ENCODE assay signal across 8 cellular contexts in the genomic region with DNA sequence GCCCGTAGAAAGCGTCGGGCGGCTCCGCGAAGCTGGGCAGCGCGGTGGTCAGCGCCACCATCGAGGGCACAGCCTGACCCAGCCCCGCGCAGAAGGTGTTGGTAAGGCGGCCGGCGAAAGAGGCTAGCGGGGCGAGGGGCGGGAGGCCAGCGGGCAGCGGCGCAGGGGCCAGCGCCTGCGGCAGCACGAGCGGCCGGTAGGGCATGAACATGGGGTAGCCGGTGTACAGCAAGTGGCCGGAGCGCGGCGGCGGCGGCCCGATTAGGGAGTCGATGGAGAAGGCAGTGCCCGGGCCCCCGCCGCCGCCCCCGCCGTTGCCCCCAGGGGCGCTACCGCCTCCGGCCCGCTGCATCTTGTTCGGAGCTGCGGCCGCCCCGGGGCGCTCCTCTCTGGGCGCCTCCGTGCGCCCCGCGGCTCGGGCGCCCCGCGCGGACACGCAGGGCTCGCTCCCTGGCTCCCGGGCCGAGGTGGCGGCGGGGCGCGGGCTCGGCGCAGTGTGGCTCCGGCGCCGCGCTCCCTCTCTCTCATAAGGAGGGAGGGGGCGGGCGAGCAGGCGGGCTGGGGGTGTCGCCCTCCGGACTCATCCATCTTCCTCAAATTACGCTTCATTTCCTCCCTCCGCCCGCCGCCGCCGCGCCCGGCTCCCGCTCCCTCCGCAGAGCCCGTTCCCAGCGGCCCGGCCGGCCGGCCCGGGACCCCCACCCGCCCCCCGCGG. TPM values are rescaled to one million over a fixed set of nuclear protein-coding genes. Genes with fewer than 3 reads are reported as not detected.
A peak's percentile ranks its signal among the peaks of the same experiment; 100 is the strongest.
DNase-seq lines count a peak whose midpoint lies in the region; ATAC-seq and TF ChIP-seq lines count a peak whose summit lies in the region.

A gene (minus strand): TSS at position 498 of the 715 bp plus-strand sequence. CDS start 146 bp downstream, at position 352.

- DNase-seq in AG20443 (ENCODE audit: low spot score), result peak; percentile 49
- DNase-seq in HuH-7 (ENCODE audit: low spot score), result peak; percentile 67
- no peak for DNase-seq in ascending aorta (ENCODE audit: low spot score in 2 of 2)
- DNase-seq in islet precursor cell, result peak; percentile 65
- peak; percentile 20 for DNase-seq in stomach

- intact Hi-C loops in ascending aorta (cut with DNase I), result no loop called here
- intact Hi-C loops in stomach (cut with DNase I; ENCODE audit: low total_unique reads), result loop anchor here (5.0 kb wide), 1 partner anchor 40 kb away; no protein-coding TSS in a partner anchor

- H3K27me3 ChIP-seq in ascending aorta, result peaks cover 13% of the 10 kb centered on the region
- peaks cover 16 to 93% (median 55%) of the 10 kb centered on the region in 3 donors for H3K27me3 ChIP-seq in stomach

- H3K4me3 ChIP-seq in ascending aorta, result peak within 1 kb of the TSS; percentile 58 to 65
- peak within 1 kb of the TSS; percentile 46 to 66 (median 50) for H3K4me3 ChIP-seq in stomach

- H3K27ac ChIP-seq in ascending aorta (no peak within 1 kb of the TSS), stomach (no peak within 1 kb of the TSS)

- H3K36me3 ChIP-seq in ascending aorta (no peaks in the 10 kb centered on the region), stomach (no peaks in the 10 kb centered on the region)

- ATAC-seq in HG03175 (IDR thresholded peaks at IDR 0.05; ENCODE audit: unreplicated experiment), result no peak
- ATAC-seq in HG03521 (IDR thresholded peaks at IDR 0.05; ENCODE audit: unreplicated experiment), result no peak
- no peak for ATAC-seq in HG02885 (IDR thresholded peaks at IDR 0.05; ENCODE audit: poor library complexity, unreplicated experiment)

- no peak for TF ChIP-seq EP300 in stomach (IDR thresholded peaks at IDR 0.05)

- TF ChIP-seq POLR2A in stomach (IDR thresholded peaks at IDR 0.05), result no peak

- TF ChIP-seq CTCF in ascending aorta (IDR thresholded peaks at IDR 0.05), result no peak
- TF ChIP-seq CTCF in stomach (IDR thresholded peaks at IDR 0.05), result no peak

- H3K4me1 ChIP-seq in ascending aorta, result peaks cover 7 to 12% of the 10 kb centered on the region in 2 donors
- H3K4me1 ChIP-seq in stomach, result peaks cover 18 to 22% (median 21%) of the 10 kb centered on the region in 4 donors

- 1 to 2% (median 1%) methylated on average over 23 to 98 of the region's 98 CpGs for WGBS in stomach, 5 donors

- H3K9me3 ChIP-seq in ascending aorta, result no peaks in the 10 kb centered on the region
- no peaks in the 10 kb centered on the region for H3K9me3 ChIP-seq in stomach

RNA-seq across cellular contexts. Expression of the gene that starts here (rescaled TPM):
- total RNA-seq in ascending aorta (not detected), stomach (not detected)
- not detected for polyA plus RNA-seq in stomach

Comparison
In these comparisons a context has a peak if more than half of its experiments do, and no peak if none do; other contexts are left out.
1. Peak in DNase-seq and H3K4me3 ChIP-seq in stomach; RNA of the gene not detected or under 1 TPM.
2. DNase-seq: peak in AG20443 (single experiment), HuH-7 (single experiment) and islet precursor cell (single experiment); none in ascending aorta (0 of 2).